8 cellular contexts compared by ENCODE assay signal in genomic region chr11:66022401-66023185, GRCh38.
DNase-seq lines count a peak whose midpoint lies in the region; ATAC-seq lines count a peak whose summit lies in the region.

No MANE protein-coding gene starts in this region.

- peak; percentile 48 for DNase-seq in SIG-M5 treated with dmso at 0.1 percent for 504 hours (lab: John Stamatoyannopoulos, UW; ENCODE audit: unreplicated experiment)
- DNase-seq in SIG-M5 (lab: John Stamatoyannopoulos, UW): no peak
- peak; percentile 50 for DNase-seq in NCI-H2171 (lab: John Stamatoyannopoulos, UW)
- peak; percentile 76 to 78 for DNase-seq in activated CD4-positive, alpha-beta T cell treated with anti-CD3 and anti-CD28 coated beads for 24 hours (ENCODE audit: low read depth in 2 of 2)
- peak; percentile 62 for DNase-seq in cerebellar cortex (ENCODE audit: low spot score)
- peak; percentile 82 for DNase-seq in left kidney (ENCODE audit: low read depth, low spot score)
- DNase-seq in stimulated activated CD4-positive, alpha-beta T cell treated with anti-CD3 and anti-CD28 coated beads, Interleukin-4, amount 100 ng/mL, for 4 hours: peak; percentile 60 to 81

- no peak for ATAC-seq in HG02970 (IDR thresholded peaks at IDR 0.05; ENCODE audit: low FRiP score, unreplicated experiment)
